ENCODE assay signal across 8 cellular contexts in genomic region chr6:160992323-160993314, GRCh38. TPM values are rescaled to one million over a fixed set of nuclear protein-coding genes. Genes with fewer than 3 reads are reported as not detected.
DNase-seq lines count a peak whose midpoint lies in the region; ATAC-seq and TF ChIP-seq lines count a peak whose summit lies in the region.

No MANE protein-coding gene starts in this region.

- H3K4me1 ChIP-seq in SJSA1 (replicated peaks) (peaks cover 9% of the 10 kb centered on the region), iPS-20b (ENCODE audit: insufficient read depth, low read length) (peaks cover 7% of the 10 kb centered on the region; the same call in 1 of the 2 replicates), skeletal muscle satellite cell (ENCODE audit: control insufficient read depth, insufficient read depth, low read length) (peaks cover 14% of the 10 kb centered on the region)

- CTCF ChIA-PET in activated CD8-positive, alpha-beta memory T cell treated with anti-CD3 and anti-CD28 coated beads, Interleukin-2, amount 10 ng/mL, durations not matched to agents 7 days and 5 days (lab: Charles Lee), result interaction anchor here (0.6 to 2.2 kb wide), 11 partner anchors 9 to 381 kb away, joined by 3 to 12 read pairs (median 4); no protein-coding TSS in a partner anchor

- peaks cover under 1% of the 10 kb centered on the region for H3K9me3 Mint-ChIP-seq in activated CD8-positive, alpha-beta memory T cell treated with anti-CD3 and anti-CD28 coated beads, Interleukin-2, amount 10 ng/mL, durations not matched to agents 7 days and 5 days (ENCODE audit: low read depth)

- peaks cover 10% of the 10 kb centered on the region for H3K36me3 Mint-ChIP-seq in activated CD8-positive, alpha-beta memory T cell treated with anti-CD3 and anti-CD28 coated beads, Interleukin-2, amount 10 ng/mL, durations not matched to agents 7 days and 5 days

- TF ChIP-seq CTCF in brain microvascular endothelial cell (IDR thresholded peaks at IDR 0.05; ENCODE audit: low read depth, low read length, missing control alignments), result peak; percentile 78

- H3K9ac ChIP-seq in iPS-20b (ENCODE audit: low read depth, low read length) (peak overlapping the region; percentile 89), skeletal muscle satellite cell (ENCODE audit: low read depth, low read length) (peak overlapping the region; percentile 95)

- peak overlapping the region; percentile 90 for H3K4me2 ChIP-seq in skeletal muscle satellite cell (ENCODE audit: low read length)

- peak; percentile 45 for ATAC-seq in activated CD8-positive, alpha-beta memory T cell treated with anti-CD3 and anti-CD28 coated beads, Interleukin-2, amount 10 ng/mL, durations not matched to agents 7 days and 5 days

- H3K27me3 Mint-ChIP-seq in activated CD8-positive, alpha-beta memory T cell treated with anti-CD3 and anti-CD28 coated beads, Interleukin-2, amount 10 ng/mL, durations not matched to agents 7 days and 5 days, result peaks cover 13% of the 10 kb centered on the region

- H3K9me3 ChIP-seq in SJSA1 (replicated peaks) (no peaks in the 10 kb centered on the region), iPS-20b (ENCODE audit: insufficient read depth, low read depth, low read length) (no peaks in the 10 kb centered on the region), skeletal muscle satellite cell (replicated peaks; ENCODE audit: low read length) (no peaks in the 10 kb centered on the region)

- peak overlapping the region; percentile 91 for H3K4me3 ChIP-seq in H7 (ENCODE audit: insufficient read depth, low read depth, low read length)
- peak overlapping the region; percentile 95 for H3K4me3 ChIP-seq in SJSA1
- peak overlapping the region; percentile 84 for H3K4me3 ChIP-seq in brain microvascular endothelial cell (ENCODE audit: low read depth, low read length)
- peak overlapping the region; percentile 87 for H3K4me3 ChIP-seq in iPS-20b (ENCODE audit: low read length)
- peak overlapping the region; percentile 76 for H3K4me3 ChIP-seq in skeletal muscle satellite cell (ENCODE audit: low read length)

- DNase-seq in activated CD8-positive, alpha-beta memory T cell treated with anti-CD3 and anti-CD28 coated beads, Interleukin-2, amount 10 ng/mL, durations not matched to agents 7 days and 5 days, result peak; percentile 49
- DNase-seq in activated CD8-positive, alpha-beta memory T cell treated with anti-CD3 and anti-CD28 coated beads, Interleukin-2, amount 50 U/mL, for 4 hours, result no peak
- DNase-seq in H7 (peak; percentile 67), LoVo (ENCODE audit: low spot score) (peak; percentile 61), SJSA1 (ENCODE audit: low read depth in 1 of 2, low spot score in 2 of 2) (peak; percentile 55 to 67), brain microvascular endothelial cell (peak; percentile 62)

- H3K27ac ChIP-seq in SJSA1 (peak overlapping the region; percentile 65), brain microvascular endothelial cell (peak overlapping the region; percentile 88), iPS-20b (ENCODE audit: low read length) (no peak overlapping the region)

- H3K36me3 ChIP-seq in H7 (replicated peaks; ENCODE audit: control insufficient read depth, insufficient read depth, low read length) (no peaks in the 10 kb centered on the region; the same call in 1 of the 2 replicates), SJSA1 (peaks cover 9% of the 10 kb centered on the region), brain microvascular endothelial cell (replicated peaks) (no peaks in the 10 kb centered on the region), iPS-20b (ENCODE audit: insufficient read depth, low read depth, low read length) (peaks cover 2% of the 10 kb centered on the region; the same call in 1 of the 2 replicates), skeletal muscle satellite cell (ENCODE audit: insufficient read depth, low read length) (no peaks in the 10 kb centered on the region)

- in situ Hi-C loops in brain microvascular endothelial cell (cut with HindIII; ENCODE audit: low pct_ligation_motif_present, low sequenced_read_pairs), result no loop called here

- H3K4me3 Mint-ChIP-seq in activated CD8-positive, alpha-beta memory T cell treated with anti-CD3 and anti-CD28 coated beads, Interleukin-2, amount 10 ng/mL, durations not matched to agents 7 days and 5 days, result peak overlapping the region; percentile 92

- H3K27ac Mint-ChIP-seq in activated CD8-positive, alpha-beta memory T cell treated with anti-CD3 and anti-CD28 coated beads, Interleukin-2, amount 10 ng/mL, durations not matched to agents 7 days and 5 days, result peak overlapping the region; percentile 83

- H3K4me1 Mint-ChIP-seq in activated CD8-positive, alpha-beta memory T cell treated with anti-CD3 and anti-CD28 coated beads, Interleukin-2, amount 10 ng/mL, durations not matched to agents 7 days and 5 days, result peaks cover 27% of the 10 kb centered on the region

- H3K27me3 ChIP-seq in H7 (ENCODE audit: control insufficient read depth, insufficient read depth, low read length) (no peaks in the 10 kb centered on the region), SJSA1 (replicated peaks) (no peaks in the 10 kb centered on the region), brain microvascular endothelial cell (replicated peaks) (no peaks in the 10 kb centered on the region), iPS-20b (ENCODE audit: insufficient read depth, low read length) (peaks cover 4% of the 10 kb centered on the region; the same call in 1 of the 2 replicates), skeletal muscle satellite cell (ENCODE audit: control insufficient read depth, insufficient read depth, low read length) (no peaks in the 10 kb centered on the region)

RNA-seq across cellular contexts. Expression of gene MAP3K4, which starts 1.1 kb away (rescaled TPM):
- 10 to 100 TPM; 38.5 to 55.0 TPM for total RNA-seq in activated CD8-positive, alpha-beta memory T cell treated with anti-CD3 and anti-CD28 coated beads, Interleukin-2, amount 10 ng/mL, durations not matched to agents 7 days and 5 days
- total RNA-seq in H7 (2014; rRNA removed; shearing (Covaris generic)), result 41.1 and 41.8 TPM in 2 replicates
- 27.1 and 32.9 TPM in 2 replicates for total RNA-seq in SJSA1 (2014; rRNA removed; shearing (Covaris generic))
- 15.9 and 22.1 TPM in 2 replicates for total RNA-seq in skeletal muscle satellite cell (2012; rRNA removed)
